9 cellular contexts compared by ENCODE assay signal in the genomic region with DNA sequence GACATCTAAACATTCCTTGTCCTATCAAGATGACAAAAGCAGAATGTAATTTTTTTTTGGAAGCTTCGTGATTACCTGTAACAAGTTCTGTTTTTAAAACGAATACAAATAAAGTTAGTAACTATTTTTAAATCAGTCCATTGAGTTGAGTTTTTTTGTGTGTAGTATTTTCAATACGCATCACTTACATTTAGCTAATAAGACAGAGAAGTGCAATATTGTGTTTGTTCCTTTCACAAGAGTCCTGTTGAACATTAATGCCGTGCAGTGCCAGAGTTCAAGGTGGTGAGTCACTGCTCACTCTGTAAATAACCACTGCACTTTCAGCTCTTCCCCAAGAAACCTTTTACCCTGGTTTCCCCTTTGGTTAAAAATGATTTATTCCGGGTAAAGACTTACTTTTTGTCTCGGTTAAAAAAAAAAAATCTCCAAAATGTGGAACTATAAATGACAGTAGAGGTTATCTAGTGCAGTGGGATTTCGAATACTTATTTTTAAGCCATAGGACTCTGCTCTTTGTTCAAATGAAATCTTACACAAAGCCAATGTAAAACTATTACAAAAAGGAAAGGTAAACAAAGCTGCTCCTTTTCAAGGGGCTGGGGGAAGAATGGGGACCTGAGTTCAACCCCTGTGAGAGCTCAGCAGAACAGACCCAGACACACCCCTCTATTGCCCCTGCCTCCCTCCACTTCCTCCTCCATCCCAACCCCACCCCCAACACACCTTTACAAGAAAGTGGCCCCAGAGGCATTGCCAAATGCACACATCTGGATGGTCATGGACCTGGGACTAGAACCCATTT. TPM values are rescaled to one million over a fixed set of nuclear protein-coding genes. Genes with fewer than 3 reads are reported as not detected.
DNase-seq lines count a peak whose midpoint lies in the region; ATAC-seq and FAIRE-seq lines count a peak whose summit lies in the region.
"Had no signal": no experiment of that assay in that cellular context is flagged by ENCODE, and none has a peak within 500 bp of the region (broad histone marks: within the 10 kb centered on the region; RNA-seq: fewer than 3 reads in every experiment).

No MANE protein-coding gene starts in this region.

- H3K9me3 Mint-ChIP-seq in activated CD4-positive, alpha-beta memory T cell treated with anti-CD3 and anti-CD28 coated beads for 36 hours, result no peaks in the 10 kb centered on the region

- FAIRE-seq in islet of Langerhans (lab: Jason Lieb, UNC), result peak; percentile 98
- FAIRE-seq: TTC549 had no signal

- H3K36me3 Mint-ChIP-seq in activated CD4-positive, alpha-beta memory T cell treated with anti-CD3 and anti-CD28 coated beads for 36 hours, result peaks cover 15% of the 10 kb centered on the region

- POLR2A ChIA-PET in activated CD4-positive, alpha-beta memory T cell treated with anti-CD3 and anti-CD28 coated beads for 36 hours (lab: Charles Lee), result interaction anchor here (0.6 to 2.1 kb wide), 9 partner anchors 35 to 385 kb away, joined by 3 to 10 read pairs (median 3); a partner anchor contains a TSS

- intact Hi-C loops in activated CD4-positive, alpha-beta memory T cell treated with anti-CD3 and anti-CD28 coated beads for 36 hours (cut with micrococcal nuclease), result loop anchor here (1.0 to 5.0 kb wide), 9 partner anchors 39 to 380 kb away; a partner anchor contains a TSS

- peak overlapping the region; percentile 93 for H3K27ac Mint-ChIP-seq in activated CD4-positive, alpha-beta memory T cell treated with anti-CD3 and anti-CD28 coated beads for 36 hours

- H3K4me3 Mint-ChIP-seq in activated CD4-positive, alpha-beta memory T cell treated with anti-CD3 and anti-CD28 coated beads for 36 hours, result peak overlapping the region; percentile 39

- peaks cover 72% of the 10 kb centered on the region for H3K4me1 Mint-ChIP-seq in activated CD4-positive, alpha-beta memory T cell treated with anti-CD3 and anti-CD28 coated beads for 36 hours (ENCODE audit: low read depth)

- DNase-seq in ACHN (peak; percentile 72), HK-2 (ENCODE audit: unreplicated experiment) (peak; percentile 31), HUDEP-2 (lab: John Stamatoyannopoulos, UW; ENCODE audit: unreplicated experiment in 76 of 76) (no peak), OCI-M2 (lab: John Stamatoyannopoulos, UW; ENCODE audit: unreplicated experiment) (no peak), NCI-H1417 (lab: John Stamatoyannopoulos, UW) (no peak)
- peak; percentile 56 for DNase-seq in activated CD4-positive, alpha-beta memory T cell treated with anti-CD3 and anti-CD28 coated beads for 36 hours

- no peaks in the 10 kb centered on the region for H3K27me3 Mint-ChIP-seq in activated CD4-positive, alpha-beta memory T cell treated with anti-CD3 and anti-CD28 coated beads for 36 hours

- CTCF ChIA-PET in activated CD4-positive, alpha-beta memory T cell treated with anti-CD3 and anti-CD28 coated beads for 36 hours (lab: Charles Lee), result interaction anchor here (0.6 to 4.0 kb wide), 23 partner anchors 9 to 342 kb away, joined by 3 to 48 read pairs (median 4); a partner anchor contains a TSS

- in situ Hi-C loops in ACHN (cut with HindIII; ENCODE audit: low pct_ligation_motif_present, low pct_unique_long_range_greater_than_20kb, low sequenced_read_pairs), result no loop called here

- no peak for ATAC-seq in HG02981 (IDR thresholded peaks at IDR 0.05; ENCODE audit: unreplicated experiment)

RNA-seq across cellular contexts. Expression of a gene that starts 14.8 kb away (rescaled TPM):
- under 1 TPM; 0.05 to 0.07 TPM for total RNA-seq in activated CD4-positive, alpha-beta memory T cell treated with anti-CD3 and anti-CD28 coated beads for 36 hours

RNA-seq across cellular contexts. Expression of a gene that starts 38.5 kb away (rescaled TPM):
- 10 to 100 TPM; 71.3 to 78.8 TPM for total RNA-seq in activated CD4-positive, alpha-beta memory T cell treated with anti-CD3 and anti-CD28 coated beads for 36 hours

Comparison
In these comparisons a context has a peak if more than half of its experiments do, and no peak if none do; other contexts are left out.
1. DNase-seq: peak in ACHN (single experiment), HK-2 (single experiment) and activated CD4-positive, alpha-beta memory T cell treated with anti-CD3 and anti-CD28 coated beads for 36 hours (single experiment); none in HUDEP-2 (0 of 76), OCI-M2 (single experiment) and NCI-H1417 (0 of 3).